In genomic region chr13:80339841-80340642, GRCh38 we compare ENCODE assay signal across 9 cellular contexts. TPM values are rescaled to one million over a fixed set of nuclear protein-coding genes. Genes with fewer than 3 reads are reported as not detected.
DNase-seq lines count a peak whose midpoint lies in the region; ATAC-seq and TF ChIP-seq lines count a peak whose summit lies in the region.
"Had no signal": no experiment of that assay in that cellular context is flagged by ENCODE, and none has a peak within 500 bp of the region (broad histone marks: within the 10 kb centered on the region; RNA-seq: fewer than 3 reads in every experiment).

No MANE protein-coding gene starts in this region.

- intact Hi-C loops in CD4-positive, alpha-beta memory T cell (cut with micrococcal nuclease): loop anchor here (5.0 kb wide), 1 partner anchor 933 kb away; the partner anchor contains the start of gene RBM26
- intact Hi-C loops in ascending aorta (cut with DNase I) (loop anchor here (2.0 to 10.0 kb wide), 9 partner anchors 207 to 933 kb away; partner anchors contain the start of gene RBM26), sigmoid colon (cut with DNase I) (loop anchor here (2.0 to 10.0 kb wide), 3 partner anchors 131 to 675 kb away; no protein-coding TSS in a partner anchor)

- peaks cover 9 to 28% (median 19%) of the 10 kb centered on the region in 4 donors for H3K4me1 Mint-ChIP-seq in CD4-positive, alpha-beta memory T cell

- CTCF ChIA-PET in CD4-positive, alpha-beta memory T cell (lab: Charles Lee; ENCODE audit: partially characterized antibody): no interaction called here

- peak; percentile 21 for ATAC-seq in GM19463 (IDR thresholded peaks at IDR 0.05; ENCODE audit: unreplicated experiment)
- ATAC-seq in GM19455 (IDR thresholded peaks at IDR 0.05; ENCODE audit: unreplicated experiment): no peak
- ATAC-seq in HG02852 (IDR thresholded peaks at IDR 0.05; ENCODE audit: unreplicated experiment): no peak

- no peak for TF ChIP-seq EP300 in sigmoid colon (IDR thresholded peaks at IDR 0.05)

- H3K4me3 Mint-ChIP-seq in CD4-positive, alpha-beta memory T cell: peak overlapping the region in 7 of 8 donors; percentile 80 to 86 (median 86)

- H3K4me1 ChIP-seq in CD4-positive, alpha-beta memory T cell (ENCODE audit: insufficient read depth, low read length): peaks cover 38% of the 10 kb centered on the region
- H3K4me1 ChIP-seq in ascending aorta: peaks cover 0 to 19% of the 10 kb centered on the region in 2 donors
- peaks cover 0 to 15% (median 10%) of the 10 kb centered on the region in 4 donors for H3K4me1 ChIP-seq in sigmoid colon

- H3K27me3 ChIP-seq in CD4-positive, alpha-beta memory T cell (ENCODE audit: insufficient read depth, low read length): peaks cover 24% of the 10 kb centered on the region
- H3K27me3 ChIP-seq in ascending aorta (no peaks in the 10 kb centered on the region), sigmoid colon (no peaks in the 10 kb centered on the region)

- H3K36me3 Mint-ChIP-seq in CD4-positive, alpha-beta memory T cell: no peaks in the 10 kb centered on the region
- H3K36me3 Mint-ChIP-seq: T-cell had no signal

- no peak for TF ChIP-seq CTCF in ascending aorta (IDR thresholded peaks at IDR 0.05)
- TF ChIP-seq CTCF in sigmoid colon (IDR thresholded peaks at IDR 0.05): no peak

- H3K27me3 Mint-ChIP-seq in CD4-positive, alpha-beta memory T cell: peaks cover 18% of the 10 kb centered on the region in 2 donors

- no peak overlapping the region for H3K27ac ChIP-seq in CD4-positive, alpha-beta memory T cell (ENCODE audit: low read depth, low read length)
- H3K27ac ChIP-seq in ascending aorta (peak overlapping the region; percentile 96 to 97), sigmoid colon (peak overlapping the region; percentile 88 to 92 (median 90))

- no peak for DNase-seq in CD4-positive, alpha-beta memory T cell
- peak; percentile 72 to 90 for DNase-seq in NCI-H526 (lab: John Stamatoyannopoulos, UW)
- peak in 1 of 2 donors; percentile 76 for DNase-seq in ascending aorta (ENCODE audit: low spot score in 2 of 2)
- DNase-seq in hypothalamus (lab: John Stamatoyannopoulos, UW): peak in 46 of 51 donors; percentile 3 to 69 (median 41)
- peak; percentile 74 for DNase-seq in sigmoid colon

- peak in 1 of 2 donors; percentile 30 for TF ChIP-seq POLR2A in sigmoid colon (IDR thresholded peaks at IDR 0.05)

- H3K9me3 Mint-ChIP-seq in CD4-positive, alpha-beta memory T cell: peaks cover 0 to 2% (median 0%) of the 10 kb centered on the region in 8 donors
- H3K9me3 Mint-ChIP-seq: T-cell had no signal

- H3K27ac Mint-ChIP-seq in CD4-positive, alpha-beta memory T cell: no peak overlapping the region
- H3K27ac Mint-ChIP-seq: T-cell had no signal

- H3K4me3 ChIP-seq in CD4-positive, alpha-beta memory T cell (ENCODE audit: low read length in 2 of 2): peak overlapping the region in 1 of 2 donors; percentile 9
- peak overlapping the region; percentile 89 to 91 for H3K4me3 ChIP-seq in ascending aorta
- peak overlapping the region; percentile 63 to 73 (median 67) for H3K4me3 ChIP-seq in sigmoid colon

- WGBS in sigmoid colon, 2 donors: 1% methylated on average over 63 of the region's 63 CpGs

- H3K9me3 ChIP-seq in CD4-positive, alpha-beta memory T cell (ENCODE audit: control insufficient read depth in 1 of 2, low read length in 2 of 2): no peaks in the 10 kb centered on the region
- H3K9me3 ChIP-seq in ascending aorta (no peaks in the 10 kb centered on the region), sigmoid colon (no peaks in the 10 kb centered on the region)

- H3K36me3 ChIP-seq in CD4-positive, alpha-beta memory T cell (ENCODE audit: insufficient read depth, low read length): no peaks in the 10 kb centered on the region
- H3K36me3 ChIP-seq in ascending aorta: peaks cover 0 to 18% of the 10 kb centered on the region in 2 donors
- peaks cover 0 to 15% (median 2%) of the 10 kb centered on the region in 4 donors for H3K36me3 ChIP-seq in sigmoid colon

- POLR2A ChIA-PET in CD4-positive, alpha-beta memory T cell (lab: Charles Lee; ENCODE audit: partially characterized antibody): no interaction called here

RNA-seq across cellular contexts. Expression of gene SPRY2, which starts 0.9 kb away (rescaled TPM):
- under 1 TPM; 0.38 to 0.42 TPM for total RNA-seq in CD4-positive, alpha-beta memory T cell
- polyA plus RNA-seq in CD4-positive, alpha-beta memory T cell: not detected
- total RNA-seq in ascending aorta (78.2 TPM), sigmoid colon (10 to 100 TPM; 32.3 to 74.2 (median 47.6) TPM)
- polyA plus RNA-seq in sigmoid colon: 10 to 100 TPM; 27.7 to 48.0 (median 33.1) TPM

Comparison
In these comparisons a context has a peak if more than half of its experiments do, and no peak if none do; other contexts are left out.
1. DNase-seq: peak in NCI-H526 (2 of 2), hypothalamus (46 of 51) and sigmoid colon (single experiment); none in CD4-positive, alpha-beta memory T cell (0 of 5).
2. RNA of gene SPRY2, which starts 0.9 kb away (total RNA-seq): 78.2 TPM in ascending aorta (single experiment) and 32.3 to 74.2 TPM in sigmoid colon; 0.38 to 0.42 TPM in CD4-positive, alpha-beta memory T cell; every median in the first group is over 10 times any median in the second.